ENCODE assay signal across 11 cellular contexts in genomic region chr1:19504796-19505693, GRCh38. TPM values are rescaled to one million over a fixed set of nuclear protein-coding genes. Genes with fewer than 3 reads are reported as not detected.
DNase-seq lines count a peak whose midpoint lies in the region; ATAC-seq and TF ChIP-seq lines count a peak whose summit lies in the region.
"Had no signal": no experiment of that assay in that cellular context is flagged by ENCODE, and none has a peak within 500 bp of the region (broad histone marks: within the 10 kb centered on the region; RNA-seq: fewer than 3 reads in every experiment).

No MANE protein-coding gene starts in this region.

- H3K9me2 ChIP-seq in Karpas-422 (replicated peaks; ENCODE audit: insufficient read depth, low read length): no peaks in the 10 kb centered on the region

- peak overlapping the region; percentile 38 for H3K4me2 ChIP-seq in Karpas-422 (ENCODE audit: low read depth, low read length, poor library complexity, severe bottlenecking)

- no peak for TF ChIP-seq CTCF in astrocyte of the cerebellum (IDR thresholded peaks at IDR 0.05; ENCODE audit: low read depth, low read length, missing control alignments)
- no peak for TF ChIP-seq CTCF in left lung (IDR thresholded peaks at IDR 0.05)
- no peak for TF ChIP-seq CTCF in testis (IDR thresholded peaks at IDR 0.05)

- 38 to 42% methylated on average over 6 of the region's 6 CpGs for WGBS in testis, 2 donors

- ATAC-seq in left lung (peak; percentile 74), GM21360 (IDR thresholded peaks at IDR 0.05; ENCODE audit: unreplicated experiment) (no peak)

- H3K36me3 ChIP-seq in Karpas-422 (ENCODE audit: insufficient read depth, low read length) (no peaks in the 10 kb centered on the region), left lung (no peaks in the 10 kb centered on the region), testis (ENCODE audit: low read depth, missing control alignments) (no peaks in the 10 kb centered on the region)

- no peaks in the 10 kb centered on the region for H3K79me2 ChIP-seq in Karpas-422 (ENCODE audit: low read length)

- H4K20me1 ChIP-seq in Karpas-422 (ENCODE audit: insufficient read depth, low read depth, low read length): no peaks in the 10 kb centered on the region

- in situ Hi-C loops in astrocyte of the cerebellum (cut with HindIII; ENCODE audit: low sequenced_read_pairs): no loop called here

- H3K27me3 ChIP-seq in Karpas-422 (ENCODE audit: low read length) (no peaks in the 10 kb centered on the region), left lung (no peaks in the 10 kb centered on the region), testis (no peaks in the 10 kb centered on the region)

- H3K4me3 ChIP-seq in Karpas-422 (ENCODE audit: low read length) (peak overlapping the region; percentile 16; the same call in 1 of the 2 replicates), astrocyte of the cerebellum (ENCODE audit: low read depth, low read length) (no peak overlapping the region), left lung (no peak overlapping the region), testis (no peak overlapping the region)

- H3K4me1 ChIP-seq in Karpas-422 (ENCODE audit: low read length): peaks cover 18% of the 10 kb centered on the region
- H3K4me1 ChIP-seq in left lung: peaks cover 23 to 47% of the 10 kb centered on the region in 2 donors
- peaks cover 9% of the 10 kb centered on the region for H3K4me1 ChIP-seq in testis

- H3K27ac ChIP-seq in Karpas-422 (ENCODE audit: low read length) (peak overlapping the region; percentile 27; the same call in 1 of the 2 replicates), left lung (peak overlapping the region; percentile 71 to 83), testis (peak overlapping the region in 1 of 2 donors; percentile 47)

- no peaks in the 10 kb centered on the region for H3K9me3 ChIP-seq in Karpas-422 (ENCODE audit: low read length)
- peaks cover 0 to 1% of the 10 kb centered on the region in 2 donors for H3K9me3 ChIP-seq in left lung
- H3K9me3 ChIP-seq in testis: no peaks in the 10 kb centered on the region

- DNase-seq in Karpas-422 (peak; percentile 31), astrocyte of the cerebellum (ENCODE audit: low read depth) (peak; percentile 93), left lung (no peak), testis (peak; percentile 65), HK-2 (ENCODE audit: unreplicated experiment) (no peak), midbrain (lab: John Stamatoyannopoulos, UW) (no peak), NCI-H1048 (lab: John Stamatoyannopoulos, UW) (no peak)
- DNase-seq: activated naive CD8-positive, alpha-beta T cell treated with anti-CD3 and anti-CD28 coated beads, Interleukin-2, amount 10 ng/mL, durations not matched to agents 7 days and 5 days; NCI-H526 treated with DMSO at 0.1 percent for 48 hours; stimulated activated CD4-positive, alpha-beta T cell treated with anti-CD3 and anti-CD28 coated beads, Interleukin-4, amount 100 ng/mL, for 24 hours had no signal

- TF ChIP-seq POLR2A in testis (IDR thresholded peaks at IDR 0.05): no peak

- 0 out of 2 replicates have a peak overlapping the region, but pooled peaks have one; percentile 14 for H3K9ac ChIP-seq in Karpas-422 (ENCODE audit: low read length)

- intact Hi-C loops in left lung (cut with DNase I): no loop called here
- intact Hi-C loops in testis (cut with DNase I; ENCODE audit: low total_unique reads): no loop called here

- peak overlapping the region; percentile 54; the same call in 1 of the 2 replicates for H2AFZ ChIP-seq in Karpas-422 (ENCODE audit: low read length)

RNA-seq across cellular contexts. Expression of gene CAPZB, which starts 19.7 kb away (rescaled TPM):
- 55.5 and 72.9 TPM in 2 replicates for total RNA-seq in Karpas-422 (2014; rRNA removed; shearing (Covaris generic); ENCODE audit: low replicate concordance)
- total RNA-seq in left lung (100 to 1,000 TPM; 293 to 327 TPM), testis (100 to 1,000 TPM; 147 to 207 TPM)
- polyA plus RNA-seq in testis (ENCODE audit: insufficient read depth, low read depth, low replicate concordance): 502 TPM

Comparison
In these comparisons a context has a peak if more than half of its experiments do, and no peak if none do; other contexts are left out.
1. DNase-seq: peak in Karpas-422 (single experiment), astrocyte of the cerebellum (single experiment) and testis (single experiment); none in left lung (0 of 2), HK-2 (single experiment), midbrain (single experiment) and NCI-H1048 (single experiment).